In genomic region chr7:24576171-24577052, GRCh38 we compare ENCODE assay signal across 9 cellular contexts. TPM values are rescaled to one million over a fixed set of nuclear protein-coding genes. Genes with fewer than 3 reads are reported as not detected.
DNase-seq lines count a peak whose midpoint lies in the region; ATAC-seq and TF ChIP-seq lines count a peak whose summit lies in the region.
"Had no signal": no experiment of that assay in that cellular context is flagged by ENCODE, and none has a peak within 500 bp of the region (broad histone marks: within the 10 kb centered on the region; RNA-seq: fewer than 3 reads in every experiment).

No MANE protein-coding gene starts in this region.

- peaks cover 50% of the 10 kb centered on the region for H3K4me1 ChIP-seq in OCI-LY7 (ENCODE audit: insufficient read depth, low read length, poor library complexity, severe bottlenecking)

- no peaks in the 10 kb centered on the region for H3K36me3 ChIP-seq in OCI-LY7 (ENCODE audit: insufficient read depth, low read length)

- TF ChIP-seq CTCF in OCI-LY7 (conservative IDR thresholded peaks at IDR 0.05; ENCODE audit: low read length) (peak; percentile 94), chondrocyte (IDR thresholded peaks at IDR 0.05) (peak; percentile 87), mesothelial cell of epicardium (IDR thresholded peaks at IDR 0.05; ENCODE audit: unreplicated experiment) (peak; percentile 50)

- H3K4me2 ChIP-seq in OCI-LY7 (ENCODE audit: low read length), result peak overlapping the region; percentile 90

- H3K27ac Mint-ChIP-seq in chondrocyte (ENCODE audit: unreplicated experiment) (no peak overlapping the region), mesothelial cell of epicardium (no peak overlapping the region)
- H3K27ac Mint-ChIP-seq: stimulated activated naive CD8-positive, alpha-beta T cell treated with anti-CD3 and anti-CD28 coated beads, Interleukin-15, Interleukin-2, amounts not matched to agents 100 ng/mL and 50 ng/mL, for 24 hours had no signal

- H3K4me3 Mint-ChIP-seq in chondrocyte (ENCODE audit: unreplicated experiment) (no peak overlapping the region), mesothelial cell of epicardium (peak overlapping the region; percentile 44)
- H3K4me3 Mint-ChIP-seq: stimulated activated naive CD8-positive, alpha-beta T cell treated with anti-CD3 and anti-CD28 coated beads, Interleukin-15, Interleukin-2, amounts not matched to agents 100 ng/mL and 50 ng/mL, for 24 hours had no signal

- H3K36me3 Mint-ChIP-seq in chondrocyte (ENCODE audit: low read depth) (no peaks in the 10 kb centered on the region), mesothelial cell of epicardium (no peaks in the 10 kb centered on the region)

- peaks cover 76% of the 10 kb centered on the region for H3K79me2 ChIP-seq in OCI-LY7 (ENCODE audit: insufficient read depth, low read depth, low read length)

- H3K27ac ChIP-seq in OCI-LY7 (ENCODE audit: low read depth, low read length, poor library complexity, severe bottlenecking), result no peak overlapping the region

- peaks cover 55% of the 10 kb centered on the region for H4K20me1 ChIP-seq in OCI-LY7 (ENCODE audit: insufficient read depth, low read length)

- POLR2A ChIA-PET in OCI-LY7 (lab: Charles Lee), result interaction anchor here (0.7 to 1.4 kb wide), 6 partner anchors 9 to 257 kb away, joined by 3 to 4 read pairs (median 4); no protein-coding TSS in a partner anchor

- CTCF ChIA-PET in OCI-LY7 (lab: Charles Lee; ENCODE audit: unreplicated experiment), result no interaction called here

- H3K9me3 Mint-ChIP-seq in chondrocyte (ENCODE audit: low read depth), result no peaks in the 10 kb centered on the region
- no peaks in the 10 kb centered on the region for H3K9me3 Mint-ChIP-seq in mesothelial cell of epicardium
- H3K9me3 Mint-ChIP-seq: stimulated activated naive CD8-positive, alpha-beta T cell treated with anti-CD3 and anti-CD28 coated beads, Interleukin-15, Interleukin-2, amounts not matched to agents 100 ng/mL and 50 ng/mL, for 24 hours had no signal

- H3K4me1 Mint-ChIP-seq in chondrocyte (ENCODE audit: low read depth), result peaks cover 23% of the 10 kb centered on the region
- H3K4me1 Mint-ChIP-seq in mesothelial cell of epicardium, result peaks cover 23% of the 10 kb centered on the region

- BruUV-seq in OCI-LY7 (replicated peaks; lab: Mats Ljungman, UMichigan), result no TSS peak

- intact Hi-C loops in OCI-LY7 (cut with micrococcal nuclease; ENCODE audit: unreplicated experiment), result loop anchor here (1.0 to 10.0 kb wide), 4 partner anchors 89 to 1032 kb away; no protein-coding TSS in a partner anchor
- intact Hi-C loops in posterior vena cava (cut with DNase I), result no loop called here

- no peak overlapping the region for H2AFZ ChIP-seq in OCI-LY7 (ENCODE audit: low read length)

- peak; percentile 30 for ATAC-seq in GM19467 (IDR thresholded peaks at IDR 0.05; ENCODE audit: unreplicated experiment)

- H3K27me3 Mint-ChIP-seq in chondrocyte (ENCODE audit: low read depth) (no peaks in the 10 kb centered on the region), mesothelial cell of epicardium (ENCODE audit: low read depth) (peaks cover 11% of the 10 kb centered on the region)

- peak overlapping the region; percentile 96 for H3K4me3 ChIP-seq in OCI-LY7 (ENCODE audit: low read depth, low read length, poor library complexity, severe bottlenecking)

- H3K9me3 ChIP-seq in OCI-LY7 (ENCODE audit: low read length), result no peaks in the 10 kb centered on the region

- DNase-seq in DMS153 (lab: John Stamatoyannopoulos, UW) (peak; percentile 73), HuH-7.5 (ENCODE audit: low spot score) (peak; percentile 74), OCI-LY7 (ENCODE audit: low spot score) (peak; percentile 83), chondrocyte (ENCODE audit: low spot score) (no peak), mesothelial cell of epicardium (ENCODE audit: low spot score in 2 of 2, unreplicated experiment in 2 of 2) (no peak), activated gamma-delta T cell (lab: John Stamatoyannopoulos, UW) (no peak), posterior vena cava (ENCODE audit: low spot score) (no peak)

- H3K9me2 ChIP-seq in OCI-LY7 (ENCODE audit: insufficient read depth, low read length), result no peaks in the 10 kb centered on the region

RNA-seq across cellular contexts. Expression of gene PALS2, which starts 3.2 kb away (rescaled TPM):
- total RNA-seq in OCI-LY7 (2014; rRNA removed; shearing (Covaris generic)), result 26.3 and 45.1 TPM in 2 replicates
- total RNA-seq in OCI-LY7 (2022) (74.0 and 75.9 TPM in 2 replicates), chondrocyte (20.3 to 30.4 TPM (median 20.8 TPM) in 3 replicates), mesothelial cell of epicardium (23.8 to 31.7 TPM (median 24.8 TPM) in 3 replicates), posterior vena cava (10 to 100 TPM; 37.4 to 43.1 TPM)

Comparison
In these comparisons a context has a peak if more than half of its experiments do, and no peak if none do; other contexts are left out.
1. DNase-seq: peak in DMS153 (single experiment), HuH-7.5 (single experiment) and OCI-LY7 (single experiment); none in chondrocyte (single experiment), mesothelial cell of epicardium (0 of 2), activated gamma-delta T cell (single experiment) and posterior vena cava (single experiment).
2. Peak in every context shown above with its lines, with median percentiles within 50 percentile points of each other: CTCF ChIP-seq.